8 cellular contexts compared by ENCODE assay signal in genomic region chr18:76821875-76822509, GRCh38. TPM values are rescaled to one million over a fixed set of nuclear protein-coding genes. Genes with fewer than 3 reads are reported as not detected.
DNase-seq lines count a peak whose midpoint lies in the region; ATAC-seq and TF ChIP-seq lines count a peak whose summit lies in the region.

No MANE protein-coding gene starts in this region.

- H3K36me3 ChIP-seq in HUES48 (ENCODE audit: control insufficient read depth, insufficient read depth, low read length), result no peaks in the 10 kb centered on the region
- H3K36me3 ChIP-seq in hepatocyte (replicated peaks; ENCODE audit: insufficient read depth, low read depth), result no peaks in the 10 kb centered on the region

- H3K9me3 ChIP-seq in HUES48 (ENCODE audit: control insufficient read depth, insufficient read depth, low read length), result no peaks in the 10 kb centered on the region
- H3K9me3 ChIP-seq in hepatocyte (ENCODE audit: low read depth), result no peaks in the 10 kb centered on the region

- H3K27me3 ChIP-seq in HUES48 (ENCODE audit: control insufficient read depth, insufficient read depth, low read length) (no peaks in the 10 kb centered on the region), hepatocyte (no peaks in the 10 kb centered on the region)

- peak; percentile 46 for ATAC-seq in GM21381 (IDR thresholded peaks at IDR 0.05; ENCODE audit: unreplicated experiment)

- H3K4me3 ChIP-seq in HUES48 (ENCODE audit: low read depth, low read length), result peak overlapping the region; percentile 87
- peak overlapping the region; percentile 100 for H3K4me3 ChIP-seq in hepatocyte

- no peaks in the 10 kb centered on the region for H4K20me1 ChIP-seq in hepatocyte (ENCODE audit: insufficient read depth, poor library complexity, severe bottlenecking)

- peak overlapping the region; percentile 91 for H3K9ac ChIP-seq in HUES48 (ENCODE audit: low read depth, low read length)

- H3K27ac ChIP-seq in HUES48 (ENCODE audit: low read depth, low read length), result peak overlapping the region; percentile 87
- H3K27ac ChIP-seq in angular gyrus (ENCODE audit: low read depth, low read length), result peak overlapping the region; percentile 91
- peak overlapping the region; percentile 99 for H3K27ac ChIP-seq in hepatocyte

- H3K9me2 ChIP-seq in hepatocyte (replicated peaks; ENCODE audit: insufficient read depth), result no peaks in the 10 kb centered on the region

- peaks cover 4% of the 10 kb centered on the region; the same call in 1 of the 2 replicates for H3K4me1 ChIP-seq in HUES48 (ENCODE audit: control insufficient read depth, insufficient read depth, low read length)
- H3K4me1 ChIP-seq in hepatocyte (ENCODE audit: insufficient read depth), result peaks cover 12% of the 10 kb centered on the region

- peaks cover 90% of the 10 kb centered on the region for H3K79me2 ChIP-seq in hepatocyte

- TF ChIP-seq CTCF in hepatocyte (IDR thresholded peaks at IDR 0.05; ENCODE audit: poor library complexity), result no peak

- H3K4me2 ChIP-seq in hepatocyte, result peak overlapping the region; percentile 95

- DNase-seq in DMS53 (lab: John Stamatoyannopoulos, UW), result peak; percentile 89
- peak; percentile 51 to 69 (median 57) for DNase-seq in T-helper 1 cell
- DNase-seq in hepatocyte (ENCODE audit: low spot score), result peak; percentile 78
- DNase-seq in retina, result peak; percentile 87
- no peak for DNase-seq in middle frontal gyrus (ENCODE audit: extremely low spot score, low spot score)

- peak overlapping the region; percentile 97 for H2AFZ ChIP-seq in hepatocyte

- WGBS in hepatocyte (ENCODE audit: low lambda C conversion rate, missing lambda C conversion rate), result under 1% methylated on average over 31 of the region's 89 CpGs

RNA-seq across cellular contexts. Expression of gene ZNF236, which starts 0.4 kb away (rescaled TPM):
- total RNA-seq in hepatocyte, result 7.5 and 8.2 TPM in 2 replicates
- polyA plus RNA-seq in hepatocyte, result 7.4 and 8.5 TPM in 2 replicates
